12 cellular contexts compared by ENCODE assay signal in genomic region chrX:100745205-100745604, GRCh38. TPM values are rescaled to one million over a fixed set of nuclear protein-coding genes. Genes with fewer than 3 reads are reported as not detected.
"Had no signal": no experiment of that assay in that cellular context is flagged by ENCODE, and none has a peak within 500 bp of the region (broad histone marks: within the 10 kb centered on the region; RNA-seq: fewer than 3 reads in every experiment).

No MANE protein-coding gene starts in this region.

- H3K27ac ChIP-seq: skin epidermis had no signal

- H3K36me3 ChIP-seq: upper lobe of left lung had no signal

- H3K9me3 ChIP-seq: upper lobe of left lung had no signal

- H3K4me1 ChIP-seq: upper lobe of left lung had no signal

- H3K4me3 ChIP-seq: skin epidermis, upper lobe of left lung had no signal

- ATAC-seq: activated CD4-positive, CD25-positive, alpha-beta regulatory T cell treated with anti-CD3 and anti-CD28 coated beads, Interleukin-2, amount 50 U/mL, for 24 hours; activated naive CD4-positive, alpha-beta T cell treated with anti-CD3 and anti-CD28 coated beads, Interleukin-2, amount 50 U/mL, for 72 hours; left cardiac atrium; T-helper 17 cell had no signal

- DNase-seq: anterior cingulate cortex, cerebellar nuclear complex, endodermal cell, glutamatergic neuron, left cardiac atrium, nephron progenitor cell, retina, T-helper 17 cell, upper lobe of left lung had no signal

- H3K27me3 ChIP-seq: upper lobe of left lung had no signal

RNA-seq across cellular contexts. Expression of gene SYTL4, which starts 13.3 kb away (rescaled TPM):
- total RNA-seq: activated naive CD4-positive, alpha-beta T cell treated with anti-CD3 and anti-CD28 coated beads, Interleukin-2, amount 50 U/mL, for 72 hours had no signal
